ENCODE assay signal across 8 cellular contexts in the genomic region with DNA sequence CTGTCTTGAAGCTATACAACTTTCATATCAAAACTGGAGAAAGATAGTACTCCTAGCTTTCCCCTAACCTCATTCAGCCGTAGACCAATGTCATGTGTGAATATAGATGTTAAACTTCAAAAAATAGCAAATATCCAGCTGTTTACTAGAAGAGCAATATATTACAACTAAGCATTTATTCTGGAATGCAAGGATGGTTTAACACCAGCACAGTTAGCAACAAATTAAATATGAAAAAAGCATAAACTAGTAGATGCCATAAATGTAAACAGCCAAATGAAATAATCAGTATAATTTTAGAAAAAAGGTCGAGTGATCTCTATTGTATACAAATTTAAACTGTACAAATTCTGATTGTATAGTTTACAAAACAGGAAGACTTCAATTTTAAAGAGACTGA. TPM values are rescaled to one million over a fixed set of nuclear protein-coding genes. Genes with fewer than 3 reads are reported as not detected.
"Had no signal": no experiment of that assay in that cellular context is flagged by ENCODE, and none has a peak within 500 bp of the region (broad histone marks: within the 10 kb centered on the region; RNA-seq: fewer than 3 reads in every experiment).

No MANE protein-coding gene starts in this region.

- H3K4me1 ChIP-seq: HAP-1 had no signal

- H3K4me3 ChIP-seq: HAP-1 had no signal

- DNase-seq: GOT3, H7, KG1 had no signal

- H3K27ac ChIP-seq: HL-60 had no signal

- FAIRE-seq: HepG2 had no signal

- H3K9me3 ChIP-seq: HAP-1 had no signal

- H3K36me3 ChIP-seq: HAP-1 had no signal

- ATAC-seq: HCT116, HepG2 had no signal

RNA-seq across cellular contexts. Expression of a gene that starts 59.7 kb away (rescaled TPM):
- total RNA-seq: H4 had no signal
